Comparison of ENCODE assay signal across 1 cellular context in genomic region chr10:108852211-108852610, GRCh38.
TF ChIP-seq lines count a peak whose summit lies in the region.

No MANE protein-coding gene starts in this region.

TF ChIP-seq in GM23338, 12 proteins besides CTCF, POLR2A, EP300 and RAD21 (continued from another document):
- no peak for TF ChIP-seq EZH2 (IDR thresholded peaks at IDR 0.05; ENCODE audit: low read depth, unreplicated experiment)
- no peak for TF ChIP-seq CREB1 (CRISPR knock-in tag; IDR thresholded peaks at IDR 0.05; ENCODE audit: low read depth)
